In genomic region chr12:116358850-116359761, GRCh38 we compare ENCODE assay signal across 8 cellular contexts.
DNase-seq lines count a peak whose midpoint lies in the region; ATAC-seq, FAIRE-seq and TF ChIP-seq lines count a peak whose summit lies in the region.

No MANE protein-coding gene starts in this region.

- ATAC-seq in HG03442 (IDR thresholded peaks at IDR 0.05; ENCODE audit: unreplicated experiment) = peak; percentile 59

- DNase-seq in GM18507 (ENCODE audit: extremely low spot score, insufficient read length, low read depth) (peak; percentile 37), NOMO-1 treated with DMSO at 0.1 percent for 48 hours (lab: John Stamatoyannopoulos, UW; ENCODE audit: unreplicated experiment) (peak; percentile 90), activated T-cell treated with anti-CD3 and anti-CD28 coated beads for 4 hours (peak; percentile 36), erythroblast (lab: John Stamatoyannopoulos, UW) (peak; percentile 81 to 89), mucosa of gallbladder (ENCODE audit: low spot score) (peak; percentile 96), SKM-1 (lab: John Stamatoyannopoulos, UW; ENCODE audit: unreplicated experiment) (no peak)
- DNase-seq in stimulated activated CD8-positive, alpha-beta memory T cell treated with anti-CD3 and anti-CD28 coated beads, Interleukin-2, amount 100 ng/mL, for 1 hour (ENCODE audit: low read depth in 2 of 2) = peak; percentile 34 to 38

- TF ChIP-seq POLR2A in erythroblast (IDR thresholded peaks at IDR 0.05; ENCODE audit: low read length) = no peak

- FAIRE-seq in GM18507 (lab: Jason Lieb, UNC) = peak; percentile 54
